Comparison of ENCODE assay signal across 1 cellular context in genomic region chr5:107476783-107477182, GRCh38.
TF ChIP-seq lines count a peak whose summit lies in the region.

No MANE protein-coding gene starts in this region.

TF ChIP-seq in GM12878, 131 proteins besides CTCF, POLR2A, EP300 and RAD21 (continued from another document and continues in another):
- TF ChIP-seq IKZF2 (IDR thresholded peaks at IDR 0.05) (peak; percentile 71 to 86), USF2 (IDR thresholded peaks at IDR 0.05; ENCODE audit: borderline replicate concordance, low read depth, low read length) (no peak), BCL11A (IDR thresholded peaks at IDR 0.05; ENCODE audit: low read depth, low read length) (peak; percentile 65; the same call in 1 of the 2 replicates), ETV6 (conservative IDR thresholded peaks at IDR 0.05 in 1 of 2, IDR thresholded peaks at IDR 0.05 in 1 of 2; ENCODE audit: borderline replicate concordance in 1 of 2, low read depth in 1 of 2) (peak in 1 of 2 experiments; percentile 85; a peak in 1 of 4 replicates), TCF12 (IDR thresholded peaks at IDR 0.05; ENCODE audit: low read depth, low read length) (peak; percentile 72; the same call in 1 of the 2 replicates), CUX1 (IDR thresholded peaks at IDR 0.05; ENCODE audit: insufficient replicate concordance, low read depth, low read length) (peak; percentile 42), CREM (IDR thresholded peaks at IDR 0.05; ENCODE audit: low read depth) (peak; percentile 83; the same call in 1 of the 2 replicates), TCF7 (IDR thresholded peaks at IDR 0.05; ENCODE audit: borderline replicate concordance) (peak; percentile 43; the same call in 1 of the 2 replicates), BCL3 (IDR thresholded peaks at IDR 0.05; ENCODE audit: borderline replicate concordance, insufficient read depth, low read depth, low read length, poor library complexity, severe bottlenecking) (peak; percentile 51), BMI1 (IDR thresholded peaks at IDR 0.05; ENCODE audit: borderline replicate concordance) (peak; percentile 77), ZSCAN29 (IDR thresholded peaks at IDR 0.05) (no peak), ZBTB33 (IDR thresholded peaks at IDR 0.05) (no peak), ZNF384 (IDR thresholded peaks at IDR 0.05; ENCODE audit: borderline replicate concordance, low read depth, low read length) (peak; percentile 82), MYC (IDR thresholded peaks at IDR 0.05; ENCODE audit: insufficient read depth, insufficient read length, insufficient replicate concordance, low read length, severe bottlenecking) (no peak), NFIC (IDR thresholded peaks at IDR 0.05; ENCODE audit: low read depth, low read length) (peak; percentile 96), YBX1 (IDR thresholded peaks at IDR 0.05) (no peak), RELA (IDR thresholded peaks at IDR 0.05; ENCODE audit: borderline replicate concordance, partially characterized antibody) (no peak), MEF2A (IDR thresholded peaks at IDR 0.05; ENCODE audit: insufficient read depth, low read depth, low read length) (peak; percentile 88), ZNF274 (IDR thresholded peaks at IDR 0.05; ENCODE audit: insufficient read depth, insufficient read length) (no peak), NBN (IDR thresholded peaks at IDR 0.05) (peak; percentile 73), RELB (IDR thresholded peaks at IDR 0.05; ENCODE audit: low read depth) (peak; percentile 63; the same call in 1 of the 2 replicates), LARP7 (IDR thresholded peaks at IDR 0.05) (no peak), SMAD1 (IDR thresholded peaks at IDR 0.05; ENCODE audit: low read depth, partially characterized antibody) (peak; percentile 59), MAX (IDR thresholded peaks at IDR 0.05; ENCODE audit: low read depth, low read length) (no peak), SRF (IDR thresholded peaks at IDR 0.05; ENCODE audit: low read depth in 2 of 2, low read length in 2 of 2) (peak in 1 of 2 experiments; percentile 39; a peak in 1 of 4 replicates), ESRRA (IDR thresholded peaks at IDR 0.05; ENCODE audit: low read length) (0 out of 2 replicates have a peak, but pooled peaks have one; percentile 33), SPI1 (IDR thresholded peaks at IDR 0.05; ENCODE audit: borderline replicate concordance, insufficient read depth, low read depth, low read length) (no peak), PML (IDR thresholded peaks at IDR 0.05; ENCODE audit: low read length) (peak; percentile 67), EZH2 (IDR thresholded peaks at IDR 0.05; ENCODE audit: borderline replicate concordance, control insufficient read depth, low read depth, low read length) (no peak), HSF1 (IDR thresholded peaks at IDR 0.05; ENCODE audit: low read depth, low read length) (no peak), MTA3 (IDR thresholded peaks at IDR 0.05; ENCODE audit: borderline replicate concordance, low read length) (peak; percentile 66; the same call in 1 of the 2 replicates), ZNF592 (IDR thresholded peaks at IDR 0.05) (no peak), CBX3 (IDR thresholded peaks at IDR 0.05; ENCODE audit: borderline replicate concordance, low read depth) (no peak), ZNF24 (IDR thresholded peaks at IDR 0.05) (peak; percentile 91), NKRF (conservative IDR thresholded peaks at IDR 0.05) (no peak)
